ENCODE assay signal across 12 cellular contexts in genomic region chr18:35588995-35589394, GRCh38. TPM values are rescaled to one million over a fixed set of nuclear protein-coding genes. Genes with fewer than 3 reads are reported as not detected.
DNase-seq lines count a peak whose midpoint lies in the region; ATAC-seq and TF ChIP-seq lines count a peak whose summit lies in the region.
"Had no signal": no experiment of that assay in that cellular context is flagged by ENCODE, and none has a peak within 500 bp of the region (broad histone marks: within the 10 kb centered on the region; RNA-seq: fewer than 3 reads in every experiment).

No MANE protein-coding gene starts in this region.

- TF ChIP-seq POLR2A in suprapubic skin (IDR thresholded peaks at IDR 0.05) = no peak

- CTCF ChIA-PET in activated CD8-positive, alpha-beta T cell treated with anti-CD3 and anti-CD28 coated beads, Interleukin-2, amount 10 ng/mL, durations not matched to agents 7 days and 5 days (lab: Charles Lee) = interaction anchor here (1.0 kb wide), 2 partner anchors 16 to 361 kb away, joined by 3 read pairs; no protein-coding TSS in a partner anchor

- no peak overlapping the region for H3K4me3 ChIP-seq in suprapubic skin
- H3K4me3 ChIP-seq: testis had no signal

- H3K27ac Mint-ChIP-seq in activated CD8-positive, alpha-beta T cell treated with anti-CD3 and anti-CD28 coated beads, Interleukin-2, amount 10 ng/mL, durations not matched to agents 7 days and 5 days = no peak overlapping the region

- POLR2A ChIA-PET in activated CD8-positive, alpha-beta T cell treated with anti-CD3 and anti-CD28 coated beads, Interleukin-2, amount 10 ng/mL, durations not matched to agents 7 days and 5 days (lab: Charles Lee) = no interaction called here

- peaks cover 24% of the 10 kb centered on the region for H3K36me3 Mint-ChIP-seq in activated CD8-positive, alpha-beta T cell treated with anti-CD3 and anti-CD28 coated beads, Interleukin-2, amount 10 ng/mL, durations not matched to agents 7 days and 5 days (ENCODE audit: low read depth)

- H3K27me3 Mint-ChIP-seq in activated CD8-positive, alpha-beta T cell treated with anti-CD3 and anti-CD28 coated beads, Interleukin-2, amount 10 ng/mL, durations not matched to agents 7 days and 5 days (ENCODE audit: low read depth) = no peaks in the 10 kb centered on the region

- no peak overlapping the region for H3K27ac ChIP-seq in suprapubic skin
- H3K27ac ChIP-seq: 22Rv1, testis had no signal

- H3K27me3 ChIP-seq in suprapubic skin = no peaks in the 10 kb centered on the region
- H3K27me3 ChIP-seq: testis had no signal

- no peak overlapping the region for H3K4me3 Mint-ChIP-seq in activated CD8-positive, alpha-beta T cell treated with anti-CD3 and anti-CD28 coated beads, Interleukin-2, amount 10 ng/mL, durations not matched to agents 7 days and 5 days

- peaks cover 6% of the 10 kb centered on the region for H3K9me3 ChIP-seq in suprapubic skin
- H3K9me3 ChIP-seq: testis had no signal

- H3K36me3 ChIP-seq in suprapubic skin = no peaks in the 10 kb centered on the region

- peak; percentile 10 for DNase-seq in DMS 273 (lab: John Stamatoyannopoulos, UW; ENCODE audit: unreplicated experiment)
- no peak for DNase-seq in DMS 273 treated with DMSO at 0.1 percent for 48 hours (lab: John Stamatoyannopoulos, UW)
- peak; percentile 31 for DNase-seq in activated CD8-positive, alpha-beta T cell treated with anti-CD3 and anti-CD28 coated beads, Interleukin-2, amount 10 ng/mL, durations not matched to agents 7 days and 5 days
- no peak for DNase-seq in left colon
- DNase-seq in suprapubic skin (ENCODE audit: low spot score in 2 of 2) = no peak
- DNase-seq: IMR-90, NCI-H524, testis had no signal

- no peak for TF ChIP-seq EP300 in suprapubic skin (IDR thresholded peaks at IDR 0.05)

- 94% methylated on average over 6 of the region's 6 CpGs for WGBS in suprapubic skin

- TF ChIP-seq CTCF in suprapubic skin (IDR thresholded peaks at IDR 0.05) = no peak

- ATAC-seq in GM19455 (IDR thresholded peaks at IDR 0.05; ENCODE audit: unreplicated experiment) (peak; percentile 54), left colon (peak; percentile 40), HG02588 (IDR thresholded peaks at IDR 0.05; ENCODE audit: unreplicated experiment) (no peak), HG03039 (IDR thresholded peaks at IDR 0.05; ENCODE audit: unreplicated experiment) (no peak)
- ATAC-seq in activated CD8-positive, alpha-beta T cell treated with anti-CD3 and anti-CD28 coated beads, Interleukin-2, amount 10 ng/mL, durations not matched to agents 7 days and 5 days = no peak

- peaks cover 5% of the 10 kb centered on the region for H3K4me1 Mint-ChIP-seq in activated CD8-positive, alpha-beta T cell treated with anti-CD3 and anti-CD28 coated beads, Interleukin-2, amount 10 ng/mL, durations not matched to agents 7 days and 5 days (ENCODE audit: low read depth)

- peaks cover 12% of the 10 kb centered on the region for H3K9me3 Mint-ChIP-seq in activated CD8-positive, alpha-beta T cell treated with anti-CD3 and anti-CD28 coated beads, Interleukin-2, amount 10 ng/mL, durations not matched to agents 7 days and 5 days (ENCODE audit: insufficient read depth)

- H3K4me1 ChIP-seq in suprapubic skin = peaks cover 23% of the 10 kb centered on the region
- H3K4me1 ChIP-seq: testis had no signal

- intact Hi-C loops in left colon (cut with DNase I, micrococcal nuclease) = no loop called here

RNA-seq across cellular contexts. Expression of gene GALNT1, which starts 7.5 kb away (rescaled TPM):
- total RNA-seq in activated CD8-positive, alpha-beta T cell treated with anti-CD3 and anti-CD28 coated beads, Interleukin-2, amount 10 ng/mL, durations not matched to agents 7 days and 5 days = 10 to 100 TPM; 34.5 to 35.8 TPM
- 100 to 1,000 TPM; 121 to 143 TPM for total RNA-seq in left colon
- total RNA-seq in suprapubic skin = 10 to 100 TPM; 46.2 to 96.5 (median 62.6) TPM

Comparison
In these comparisons a context has a peak if more than half of its experiments do, and no peak if none do; other contexts are left out.
1. DNase-seq: peak in DMS 273 (single experiment) and activated CD8-positive, alpha-beta T cell treated with anti-CD3 and anti-CD28 coated beads, Interleukin-2, amount 10 ng/mL, durations not matched to agents 7 days and 5 days (single experiment); none in DMS 273 treated with DMSO at 0.1 percent for 48 hours (single experiment), left colon (0 of 2) and suprapubic skin (0 of 2).
2. ATAC-seq: peak in GM19455 (single experiment) and left colon (single experiment); none in activated CD8-positive, alpha-beta T cell treated with anti-CD3 and anti-CD28 coated beads, Interleukin-2, amount 10 ng/mL, durations not matched to agents 7 days and 5 days (single experiment), HG02588 (single experiment) and HG03039 (single experiment).